In genomic region chr22:20440637-20441591, GRCh38 we compare ENCODE assay signal across 27 cellular contexts. TPM values are rescaled to one million over a fixed set of nuclear protein-coding genes. Genes with fewer than 3 reads are reported as not detected.
DNase-seq lines count a peak whose midpoint lies in the region; ATAC-seq, FAIRE-seq and TF ChIP-seq lines count a peak whose summit lies in the region.
"Had no signal": no experiment of that assay in that cellular context is flagged by ENCODE, and none has a peak within 500 bp of the region (broad histone marks: within the 10 kb centered on the region; RNA-seq: fewer than 3 reads in every experiment).

No MANE protein-coding gene starts in this region.

- ATAC-seq in Right ventricle myocardium inferior (no peak), heart right ventricle (no peak), HG03097 (IDR thresholded peaks at IDR 0.05; ENCODE audit: low FRiP score, unreplicated experiment) (no peak)
- ATAC-seq in activated CD8-positive, alpha-beta memory T cell treated with anti-CD3 and anti-CD28 coated beads, Interleukin-2, amount 10 ng/mL, durations not matched to agents 7 days and 5 days: no peak
- ATAC-seq: A549; activated CD8-positive, alpha-beta T cell treated with anti-CD3 and anti-CD28 coated beads for 36 hours; activated naive CD8-positive, alpha-beta T cell treated with anti-CD3 and anti-CD28 coated beads, Interleukin-2, amount 50 U/mL, for 24 hours; body of pancreas had no signal

- H3K9me3 ChIP-seq in heart right ventricle: no peaks in the 10 kb centered on the region
- H3K9me3 ChIP-seq: A549, body of pancreas, prostate gland had no signal

- peak; percentile 32 for DNase-seq in Right ventricle myocardium inferior (ENCODE audit: missing footprints)
- no peak for DNase-seq in heart right ventricle
- no peak for DNase-seq in bronchial epithelial cell (ENCODE audit: low read depth)
- DNase-seq in neural crest cell (ENCODE audit: low read depth, low spot score): no peak
- no peak for DNase-seq in urothelium cell line (ENCODE audit: low spot score)
- no peak for DNase-seq in NCI-H1694 treated with DMSO at 0.1 percent for 48 hours (lab: John Stamatoyannopoulos, UW)
- no peak for DNase-seq in activated CD8-positive, alpha-beta memory T cell treated with anti-CD3 and anti-CD28 coated beads, Interleukin-2, amount 10 ng/mL, durations not matched to agents 7 days and 5 days
- DNase-seq: activated CD8-positive, alpha-beta T cell treated with anti-CD3 and anti-CD28 coated beads for 36 hours; activated naive CD8-positive, alpha-beta T cell treated with anti-CD3 and anti-CD28 coated beads, Interleukin-2, amount 50 U/mL, for 24 hours; DMS53; HCEC 1CT; mammary epithelial cell; NCI-H1105 treated with DMSO at 0.1 percent for 48 hours; NCI-H2029 treated with DMSO at 0.1 percent for 48 hours; NCI-H69 had no signal

- intact Hi-C loops in Right ventricle myocardium inferior (cut with DNase I): no loop called here
- intact Hi-C loops in heart right ventricle (cut with DNase I): no loop called here

- peaks cover 5% of the 10 kb centered on the region for H3K36me3 Mint-ChIP-seq in neural crest cell (ENCODE audit: low read depth)
- peaks cover 2% of the 10 kb centered on the region for H3K36me3 Mint-ChIP-seq in activated CD8-positive, alpha-beta memory T cell treated with anti-CD3 and anti-CD28 coated beads, Interleukin-2, amount 10 ng/mL, durations not matched to agents 7 days and 5 days

- H3K27ac ChIP-seq in heart right ventricle: peak overlapping the region in 3 of 10 donors; percentile 22 to 58 (median 43)
- H3K27ac ChIP-seq: A549, body of pancreas, neural progenitor cell, prostate gland, SK-N-MC had no signal

- H3K4me3 Mint-ChIP-seq in neural crest cell: peak overlapping the region; percentile 44
- no peak overlapping the region for H3K4me3 Mint-ChIP-seq in activated CD8-positive, alpha-beta memory T cell treated with anti-CD3 and anti-CD28 coated beads, Interleukin-2, amount 10 ng/mL, durations not matched to agents 7 days and 5 days
- H3K4me3 Mint-ChIP-seq: activated CD8-positive, alpha-beta T cell treated with anti-CD3 and anti-CD28 coated beads for 36 hours; activated naive CD8-positive, alpha-beta T cell treated with anti-CD3 and anti-CD28 coated beads, Interleukin-2, amount 50 U/mL, for 24 hours; B cell; neural progenitor cell; stimulated activated naive CD8-positive, alpha-beta T cell treated with anti-CD3 and anti-CD28 coated beads, Interleukin-15, Interleukin-2, amounts not matched to agents 100 ng/mL and 50 ng/mL, for 24 hours; T-helper 1 cell treated with Interleukin-12 subunit alpha and Interleukin-12 subunit beta and Interleukin-4 antibody, amounts not matched to agents 30 μg/mL and 1 μg/mL, for 36 hours had no signal

- H3K4me1 Mint-ChIP-seq in neural crest cell: peaks cover 16% of the 10 kb centered on the region
- peaks cover 7% of the 10 kb centered on the region for H3K4me1 Mint-ChIP-seq in activated CD8-positive, alpha-beta memory T cell treated with anti-CD3 and anti-CD28 coated beads, Interleukin-2, amount 10 ng/mL, durations not matched to agents 7 days and 5 days

- no peak overlapping the region for H3K27ac Mint-ChIP-seq in neural crest cell (ENCODE audit: unreplicated experiment)
- H3K27ac Mint-ChIP-seq in activated CD8-positive, alpha-beta memory T cell treated with anti-CD3 and anti-CD28 coated beads, Interleukin-2, amount 10 ng/mL, durations not matched to agents 7 days and 5 days: no peak overlapping the region
- H3K27ac Mint-ChIP-seq: activated CD8-positive, alpha-beta T cell treated with anti-CD3 and anti-CD28 coated beads for 36 hours; activated naive CD8-positive, alpha-beta T cell treated with anti-CD3 and anti-CD28 coated beads, Interleukin-2, amount 50 U/mL, for 24 hours; activated T-helper 2 cell treated with anti-CD3 and anti-CD28 coated beads, Interferon-gamma antibody, Interleukin-2, Interleukin-4, amounts not matched to agents 10 μg/mL and 5 μg/mL and 100 μg/mL, durations not matched to agents 14 hours and 24 hours and 36 hours; B cell; neural progenitor cell; stimulated activated naive CD8-positive, alpha-beta T cell treated with anti-CD3 and anti-CD28 coated beads, Interleukin-15, Interleukin-2, amounts not matched to agents 100 ng/mL and 50 ng/mL, for 24 hours; T-helper 1 cell treated with Interleukin-12 subunit alpha and Interleukin-12 subunit beta and Interleukin-4 antibody, amounts not matched to agents 30 μg/mL and 1 μg/mL, for 36 hours had no signal

- H3K9me3 Mint-ChIP-seq in neural crest cell: no peaks in the 10 kb centered on the region
- H3K9me3 Mint-ChIP-seq in activated CD8-positive, alpha-beta memory T cell treated with anti-CD3 and anti-CD28 coated beads, Interleukin-2, amount 10 ng/mL, durations not matched to agents 7 days and 5 days (ENCODE audit: low read depth): no peaks in the 10 kb centered on the region
- H3K9me3 Mint-ChIP-seq: activated CD8-positive, alpha-beta T cell treated with anti-CD3 and anti-CD28 coated beads for 36 hours; activated naive CD8-positive, alpha-beta T cell treated with anti-CD3 and anti-CD28 coated beads, Interleukin-2, amount 50 U/mL, for 24 hours; activated T-helper 2 cell treated with anti-CD3 and anti-CD28 coated beads, Interferon-gamma antibody, Interleukin-2, Interleukin-4, amounts not matched to agents 10 μg/mL and 5 μg/mL and 100 μg/mL, durations not matched to agents 14 hours and 24 hours and 36 hours; neural progenitor cell; stimulated activated naive CD8-positive, alpha-beta T cell treated with anti-CD3 and anti-CD28 coated beads, Interleukin-15, Interleukin-2, amounts not matched to agents 100 ng/mL and 50 ng/mL, for 24 hours; T-helper 1 cell treated with Interleukin-12 subunit alpha and Interleukin-12 subunit beta and Interleukin-4 antibody, amounts not matched to agents 30 μg/mL and 1 μg/mL, for 36 hours had no signal

- peak; percentile 13 for FAIRE-seq in bronchial epithelial cell (lab: Jason Lieb, UNC)
- FAIRE-seq in urothelium cell line (lab: Jason Lieb, UNC): peak; percentile 65
- FAIRE-seq: A549, G401.6, TTC549 had no signal

- CTCF ChIA-PET in activated CD8-positive, alpha-beta memory T cell treated with anti-CD3 and anti-CD28 coated beads, Interleukin-2, amount 10 ng/mL, durations not matched to agents 7 days and 5 days (lab: Charles Lee): interaction anchor here (0.9 to 1.4 kb wide), 3 partner anchors 10 to 22 kb away, joined by 3 to 4 read pairs (median 3); no protein-coding TSS in a partner anchor

- WGBS in heart right ventricle, 2 donors: 79 to 82% methylated on average over 13 of the region's 13 CpGs

- H3K27me3 ChIP-seq in heart right ventricle: peaks cover 0 to 33% (median 8%) of the 10 kb centered on the region in 7 donors
- peaks cover 12% of the 10 kb centered on the region for H3K27me3 ChIP-seq in bronchial epithelial cell (ENCODE audit: control insufficient read depth, insufficient read depth, low read length)

- H3K27me3 Mint-ChIP-seq in neural crest cell (ENCODE audit: low read depth): peaks cover 17% of the 10 kb centered on the region
- H3K27me3 Mint-ChIP-seq in activated CD8-positive, alpha-beta memory T cell treated with anti-CD3 and anti-CD28 coated beads, Interleukin-2, amount 10 ng/mL, durations not matched to agents 7 days and 5 days: peaks cover 23% of the 10 kb centered on the region

- TF ChIP-seq CTCF in heart right ventricle (IDR thresholded peaks at IDR 0.05): no peak
- TF ChIP-seq CTCF in bronchial epithelial cell (IDR thresholded peaks at IDR 0.05; ENCODE audit: insufficient read depth, low read length, severe bottlenecking): no peak
- TF ChIP-seq CTCF in neural crest cell (conservative IDR thresholded peaks at IDR 0.05): no peak

- H3K4me1 ChIP-seq in heart right ventricle: peaks cover 2 to 40% (median 20%) of the 10 kb centered on the region in 9 donors
- H3K4me1 ChIP-seq: A549, neural progenitor cell had no signal

- H3K4me3 ChIP-seq in heart right ventricle: no peak overlapping the region
- no peak overlapping the region for H3K4me3 ChIP-seq in bronchial epithelial cell (ENCODE audit: low read depth, low read length)
- H3K4me3 ChIP-seq: A549, body of pancreas, neural progenitor cell, prostate gland, SK-N-MC had no signal

- H3K36me3 ChIP-seq in heart right ventricle (peaks cover 0 to 44% (median 3%) of the 10 kb centered on the region in 9 donors), bronchial epithelial cell (ENCODE audit: control insufficient read depth, insufficient read depth, low read length) (peaks cover 1% of the 10 kb centered on the region)
- H3K36me3 ChIP-seq: neural progenitor cell had no signal

RNA-seq across cellular contexts. Expression of gene SCARF2, which starts 3.3 kb away (rescaled TPM):
- total RNA-seq in Right ventricle myocardium inferior (3.0 TPM), heart right ventricle (1 to 10 TPM; 1.8 to 5.3 (median 3.3) TPM), bronchial epithelial cell (0.26 and 0.53 TPM in 2 replicates), neural crest cell (23.1 and 23.4 TPM in 2 replicates)
- 1 to 10 TPM; 2.5 to 3.9 TPM for polyA plus RNA-seq in heart right ventricle
- total RNA-seq in activated CD8-positive, alpha-beta memory T cell treated with anti-CD3 and anti-CD28 coated beads, Interleukin-2, amount 10 ng/mL, durations not matched to agents 7 days and 5 days: 1 to 10 TPM in 1 of 2 experiments, under 1 TPM in 1; 0.54 to 1.1 TPM

RNA-seq across cellular contexts. Expression of gene ZNF74, which starts 47.0 kb away (rescaled TPM):
- total RNA-seq in Right ventricle myocardium inferior: 6.3 TPM
- total RNA-seq in heart right ventricle: 1 to 10 TPM; 1.9 to 6.7 (median 4.6) TPM
- polyA plus RNA-seq in heart right ventricle: 1 to 10 TPM; 1.4 to 2.5 TPM
- total RNA-seq in bronchial epithelial cell: 7.8 and 15.5 TPM in 2 replicates
- total RNA-seq in neural crest cell: 54.2 and 55.1 TPM in 2 replicates
- 10 to 100 TPM in 1 of 2 experiments, 1 to 10 TPM in 1; 10.0 to 10.9 TPM for total RNA-seq in activated CD8-positive, alpha-beta memory T cell treated with anti-CD3 and anti-CD28 coated beads, Interleukin-2, amount 10 ng/mL, durations not matched to agents 7 days and 5 days

RNA-seq across cellular contexts. Expression of gene KLHL22, which starts 54.7 kb away (rescaled TPM):
- 12.4 TPM for total RNA-seq in Right ventricle myocardium inferior
- 10 to 100 TPM; 14.1 to 29.3 (median 18.5) TPM for total RNA-seq in heart right ventricle
- polyA plus RNA-seq in heart right ventricle: 10 to 100 TPM; 11.3 to 15.4 TPM
- 15.7 and 17.1 TPM in 2 replicates for total RNA-seq in bronchial epithelial cell
- total RNA-seq in neural crest cell: 42.5 and 48.9 TPM in 2 replicates
- total RNA-seq in activated CD8-positive, alpha-beta memory T cell treated with anti-CD3 and anti-CD28 coated beads, Interleukin-2, amount 10 ng/mL, durations not matched to agents 7 days and 5 days: 10 to 100 TPM; 27.5 to 31.7 TPM
